ENCODE assay signal across 8 cellular contexts in the genomic region with DNA sequence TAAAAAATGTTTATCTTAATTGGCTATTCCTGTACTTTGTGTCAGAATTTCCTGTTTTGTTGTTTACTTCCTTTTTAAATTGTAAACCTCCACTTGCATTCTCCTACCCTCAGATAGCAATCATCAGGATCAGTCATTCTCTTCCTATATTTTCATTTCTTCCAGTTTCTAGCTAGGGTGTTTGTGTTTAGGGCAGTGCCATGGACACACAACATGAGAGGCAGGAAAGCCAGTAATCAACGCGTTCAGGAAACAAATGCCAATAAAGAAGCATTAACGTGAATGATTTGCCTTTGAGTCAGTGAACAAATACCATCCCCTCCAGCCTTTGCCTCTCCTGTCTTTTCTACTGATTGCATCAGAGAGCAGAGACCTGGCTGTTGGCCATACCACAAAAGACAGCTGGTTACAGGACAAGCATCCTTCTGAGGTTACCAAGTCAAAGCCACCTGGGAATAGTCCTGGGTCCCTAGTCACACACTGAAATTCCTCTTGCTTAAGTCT. TPM values are rescaled to one million over a fixed set of nuclear protein-coding genes. Genes with fewer than 3 reads are reported as not detected.
DNase-seq lines count a peak whose midpoint lies in the region; ATAC-seq and TF ChIP-seq lines count a peak whose summit lies in the region.

No MANE protein-coding gene starts in this region.

- H3K27me3 ChIP-seq in gastrocnemius medialis: no peaks in the 10 kb centered on the region

- DNase-seq in GM04503 (ENCODE audit: low read depth) (peak; percentile 100), NCI-H69 (lab: John Stamatoyannopoulos, UW) (peak; percentile 32), epithelial cell of esophagus (ENCODE audit: low read depth) (peak; percentile 96), gastrocnemius medialis (peak; percentile 78 to 84), NCI-H446 treated with DMSO at 0.1 percent for 48 hours (lab: John Stamatoyannopoulos, UW) (no peak)
- no peak for DNase-seq in T-helper 2 cell treated with Interferon-gamma antibody and Interleukin-4, amounts not matched to agents 5 μg/mL and 100 μg/mL, for 36 hours (ENCODE audit: low spot score)
- no peak for DNase-seq in activated T-helper 2 cell treated with anti-CD3 and anti-CD28 coated beads, Interferon-gamma antibody, Interleukin-2, Interleukin-4, amounts not matched to agents 10 μg/mL and 5 μg/mL and 100 μg/mL, durations not matched to agents 14 hours and 24 hours and 36 hours (ENCODE audit: low spot score)

- no peaks in the 10 kb centered on the region for H3K36me3 Mint-ChIP-seq in T-helper 2 cell treated with Interferon-gamma antibody and Interleukin-4, amounts not matched to agents 5 μg/mL and 100 μg/mL, for 36 hours (ENCODE audit: low read depth)
- no peaks in the 10 kb centered on the region for H3K36me3 Mint-ChIP-seq in activated T-helper 2 cell treated with anti-CD3 and anti-CD28 coated beads, Interferon-gamma antibody, Interleukin-2, Interleukin-4, amounts not matched to agents 10 μg/mL and 5 μg/mL and 100 μg/mL, durations not matched to agents 14 hours and 24 hours and 36 hours (ENCODE audit: low read depth)

- H3K27ac ChIP-seq in gastrocnemius medialis: peak overlapping the region in 3 of 4 donors; percentile 6 to 32 (median 21)

- peak; percentile 98 for ATAC-seq in gastrocnemius medialis
- no peak for ATAC-seq in GM21786 (IDR thresholded peaks at IDR 0.05; ENCODE audit: unreplicated experiment)

- intact Hi-C loops in gastrocnemius medialis (cut with DNase I; ENCODE audit: low total_unique reads): loop anchor here (5.0 to 10.0 kb wide), 2 partner anchors 59 to 83 kb away; no protein-coding TSS in a partner anchor
- intact Hi-C loops in activated T-helper 2 cell treated with anti-CD3 and anti-CD28 coated beads, Interferon-gamma antibody, Interleukin-2, Interleukin-4, amounts not matched to agents 10 μg/mL and 5 μg/mL and 100 μg/mL, durations not matched to agents 14 hours and 24 hours and 36 hours (cut with micrococcal nuclease): no loop called here

- H3K9me3 Mint-ChIP-seq in T-helper 2 cell treated with Interferon-gamma antibody and Interleukin-4, amounts not matched to agents 5 μg/mL and 100 μg/mL, for 36 hours: no peaks in the 10 kb centered on the region
- no peaks in the 10 kb centered on the region for H3K9me3 Mint-ChIP-seq in activated T-helper 2 cell treated with anti-CD3 and anti-CD28 coated beads, Interferon-gamma antibody, Interleukin-2, Interleukin-4, amounts not matched to agents 10 μg/mL and 5 μg/mL and 100 μg/mL, durations not matched to agents 14 hours and 24 hours and 36 hours

- no peaks in the 10 kb centered on the region for H3K36me3 ChIP-seq in gastrocnemius medialis

- H3K4me3 ChIP-seq in epithelial cell of esophagus (ENCODE audit: low read length) (no peak overlapping the region), gastrocnemius medialis (no peak overlapping the region)

- no peaks in the 10 kb centered on the region for H3K4me1 Mint-ChIP-seq in T-helper 2 cell treated with Interferon-gamma antibody and Interleukin-4, amounts not matched to agents 5 μg/mL and 100 μg/mL, for 36 hours (ENCODE audit: low read depth)
- no peaks in the 10 kb centered on the region for H3K4me1 Mint-ChIP-seq in activated T-helper 2 cell treated with anti-CD3 and anti-CD28 coated beads, Interferon-gamma antibody, Interleukin-2, Interleukin-4, amounts not matched to agents 10 μg/mL and 5 μg/mL and 100 μg/mL, durations not matched to agents 14 hours and 24 hours and 36 hours (ENCODE audit: low read depth)

- H3K27ac Mint-ChIP-seq in T-helper 2 cell treated with Interferon-gamma antibody and Interleukin-4, amounts not matched to agents 5 μg/mL and 100 μg/mL, for 36 hours: no peak overlapping the region
- H3K27ac Mint-ChIP-seq in activated T-helper 2 cell treated with anti-CD3 and anti-CD28 coated beads, Interferon-gamma antibody, Interleukin-2, Interleukin-4, amounts not matched to agents 10 μg/mL and 5 μg/mL and 100 μg/mL, durations not matched to agents 14 hours and 24 hours and 36 hours: no peak overlapping the region

- in situ Hi-C loops in gastrocnemius medialis (cut with MboI; ENCODE audit: low sequenced_read_pairs in 4 of 4): no loop called here

- H3K4me1 ChIP-seq in gastrocnemius medialis: peaks cover 8 to 13% of the 10 kb centered on the region in 2 donors

- H3K27me3 Mint-ChIP-seq in T-helper 2 cell treated with Interferon-gamma antibody and Interleukin-4, amounts not matched to agents 5 μg/mL and 100 μg/mL, for 36 hours (ENCODE audit: low read depth): peaks cover 8% of the 10 kb centered on the region
- H3K27me3 Mint-ChIP-seq in activated T-helper 2 cell treated with anti-CD3 and anti-CD28 coated beads, Interferon-gamma antibody, Interleukin-2, Interleukin-4, amounts not matched to agents 10 μg/mL and 5 μg/mL and 100 μg/mL, durations not matched to agents 14 hours and 24 hours and 36 hours (ENCODE audit: low read depth): peaks cover 14% of the 10 kb centered on the region

- TF ChIP-seq CTCF in epithelial cell of esophagus (IDR thresholded peaks at IDR 0.05; ENCODE audit: insufficient read depth, low read depth, low read length, missing control alignments) (no peak), gastrocnemius medialis (IDR thresholded peaks at IDR 0.05 in 4 of 5, conservative IDR thresholded peaks at IDR 0.05 in 1 of 5) (no peak)

- no peak for TF ChIP-seq POLR2A in gastrocnemius medialis (IDR thresholded peaks at IDR 0.05)

- H3K9me3 ChIP-seq in gastrocnemius medialis: no peaks in the 10 kb centered on the region

- no peak overlapping the region for H3K4me3 Mint-ChIP-seq in T-helper 2 cell treated with Interferon-gamma antibody and Interleukin-4, amounts not matched to agents 5 μg/mL and 100 μg/mL, for 36 hours
- H3K4me3 Mint-ChIP-seq in activated T-helper 2 cell treated with anti-CD3 and anti-CD28 coated beads, Interferon-gamma antibody, Interleukin-2, Interleukin-4, amounts not matched to agents 10 μg/mL and 5 μg/mL and 100 μg/mL, durations not matched to agents 14 hours and 24 hours and 36 hours (ENCODE audit: low read depth): no peak overlapping the region

RNA-seq across cellular contexts. Expression of a gene that starts 56.7 kb away (rescaled TPM):
- 10 to 100 TPM; 14.9 to 31.8 (median 21.4) TPM for total RNA-seq in gastrocnemius medialis
- total RNA-seq in activated T-helper 2 cell treated with anti-CD3 and anti-CD28 coated beads, Interferon-gamma antibody, Interleukin-2, Interleukin-4, amounts not matched to agents 10 μg/mL and 5 μg/mL and 100 μg/mL, durations not matched to agents 14 hours and 24 hours and 36 hours: 5.3 and 5.6 TPM in 2 replicates

Comparison
In these comparisons a context has a peak if more than half of its experiments do, and no peak if none do; other contexts are left out.
1. DNase-seq: peak in GM04503 (single experiment), NCI-H69 (single experiment), epithelial cell of esophagus (single experiment) and gastrocnemius medialis (2 of 2); none in T-helper 2 cell treated with Interferon-gamma antibody and Interleukin-4, amounts not matched to agents 5 μg/mL and 100 μg/mL, for 36 hours (single experiment), activated T-helper 2 cell treated with anti-CD3 and anti-CD28 coated beads, Interferon-gamma antibody, Interleukin-2, Interleukin-4, amounts not matched to agents 10 μg/mL and 5 μg/mL and 100 μg/mL, durations not matched to agents 14 hours and 24 hours and 36 hours (single experiment) and NCI-H446 treated with DMSO at 0.1 percent for 48 hours (single experiment).